1 cellular context compared by ENCODE assay signal in the genomic region with DNA sequence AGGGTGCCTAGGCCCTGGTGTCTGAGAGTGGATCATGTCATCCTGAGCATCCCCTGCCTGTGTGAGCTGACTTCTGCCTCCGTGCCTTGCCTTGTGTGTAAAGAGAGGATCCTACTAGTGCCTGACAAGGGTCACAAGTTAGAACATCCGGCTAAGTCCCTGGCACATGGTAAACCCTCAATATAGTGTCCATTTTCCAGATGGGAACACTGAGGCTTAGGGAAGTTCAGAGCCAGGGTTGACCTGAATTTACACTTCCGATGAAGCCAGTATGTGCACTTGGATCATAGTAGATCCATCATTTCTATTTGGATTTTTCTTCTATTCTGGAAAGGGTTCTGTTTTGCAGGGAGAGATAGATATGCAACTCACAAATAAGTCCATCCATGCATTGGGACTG.
TF ChIP-seq lines count a peak whose summit lies in the region.

No MANE protein-coding gene starts in this region.

TF ChIP-seq in H1, 55 proteins besides CTCF, POLR2A, EP300 and RAD21:
- TF ChIP-seq FOSL1 (IDR thresholded peaks at IDR 0.05; ENCODE audit: insufficient read depth, low read depth, low read length) (no peak), RFX5 (IDR thresholded peaks at IDR 0.05; ENCODE audit: borderline replicate concordance, low read depth, low read length) (no peak), YY1 (IDR thresholded peaks at IDR 0.05; ENCODE audit: low read depth, low read length) (no peak)
- TF ChIP-seq, protein P1, sequence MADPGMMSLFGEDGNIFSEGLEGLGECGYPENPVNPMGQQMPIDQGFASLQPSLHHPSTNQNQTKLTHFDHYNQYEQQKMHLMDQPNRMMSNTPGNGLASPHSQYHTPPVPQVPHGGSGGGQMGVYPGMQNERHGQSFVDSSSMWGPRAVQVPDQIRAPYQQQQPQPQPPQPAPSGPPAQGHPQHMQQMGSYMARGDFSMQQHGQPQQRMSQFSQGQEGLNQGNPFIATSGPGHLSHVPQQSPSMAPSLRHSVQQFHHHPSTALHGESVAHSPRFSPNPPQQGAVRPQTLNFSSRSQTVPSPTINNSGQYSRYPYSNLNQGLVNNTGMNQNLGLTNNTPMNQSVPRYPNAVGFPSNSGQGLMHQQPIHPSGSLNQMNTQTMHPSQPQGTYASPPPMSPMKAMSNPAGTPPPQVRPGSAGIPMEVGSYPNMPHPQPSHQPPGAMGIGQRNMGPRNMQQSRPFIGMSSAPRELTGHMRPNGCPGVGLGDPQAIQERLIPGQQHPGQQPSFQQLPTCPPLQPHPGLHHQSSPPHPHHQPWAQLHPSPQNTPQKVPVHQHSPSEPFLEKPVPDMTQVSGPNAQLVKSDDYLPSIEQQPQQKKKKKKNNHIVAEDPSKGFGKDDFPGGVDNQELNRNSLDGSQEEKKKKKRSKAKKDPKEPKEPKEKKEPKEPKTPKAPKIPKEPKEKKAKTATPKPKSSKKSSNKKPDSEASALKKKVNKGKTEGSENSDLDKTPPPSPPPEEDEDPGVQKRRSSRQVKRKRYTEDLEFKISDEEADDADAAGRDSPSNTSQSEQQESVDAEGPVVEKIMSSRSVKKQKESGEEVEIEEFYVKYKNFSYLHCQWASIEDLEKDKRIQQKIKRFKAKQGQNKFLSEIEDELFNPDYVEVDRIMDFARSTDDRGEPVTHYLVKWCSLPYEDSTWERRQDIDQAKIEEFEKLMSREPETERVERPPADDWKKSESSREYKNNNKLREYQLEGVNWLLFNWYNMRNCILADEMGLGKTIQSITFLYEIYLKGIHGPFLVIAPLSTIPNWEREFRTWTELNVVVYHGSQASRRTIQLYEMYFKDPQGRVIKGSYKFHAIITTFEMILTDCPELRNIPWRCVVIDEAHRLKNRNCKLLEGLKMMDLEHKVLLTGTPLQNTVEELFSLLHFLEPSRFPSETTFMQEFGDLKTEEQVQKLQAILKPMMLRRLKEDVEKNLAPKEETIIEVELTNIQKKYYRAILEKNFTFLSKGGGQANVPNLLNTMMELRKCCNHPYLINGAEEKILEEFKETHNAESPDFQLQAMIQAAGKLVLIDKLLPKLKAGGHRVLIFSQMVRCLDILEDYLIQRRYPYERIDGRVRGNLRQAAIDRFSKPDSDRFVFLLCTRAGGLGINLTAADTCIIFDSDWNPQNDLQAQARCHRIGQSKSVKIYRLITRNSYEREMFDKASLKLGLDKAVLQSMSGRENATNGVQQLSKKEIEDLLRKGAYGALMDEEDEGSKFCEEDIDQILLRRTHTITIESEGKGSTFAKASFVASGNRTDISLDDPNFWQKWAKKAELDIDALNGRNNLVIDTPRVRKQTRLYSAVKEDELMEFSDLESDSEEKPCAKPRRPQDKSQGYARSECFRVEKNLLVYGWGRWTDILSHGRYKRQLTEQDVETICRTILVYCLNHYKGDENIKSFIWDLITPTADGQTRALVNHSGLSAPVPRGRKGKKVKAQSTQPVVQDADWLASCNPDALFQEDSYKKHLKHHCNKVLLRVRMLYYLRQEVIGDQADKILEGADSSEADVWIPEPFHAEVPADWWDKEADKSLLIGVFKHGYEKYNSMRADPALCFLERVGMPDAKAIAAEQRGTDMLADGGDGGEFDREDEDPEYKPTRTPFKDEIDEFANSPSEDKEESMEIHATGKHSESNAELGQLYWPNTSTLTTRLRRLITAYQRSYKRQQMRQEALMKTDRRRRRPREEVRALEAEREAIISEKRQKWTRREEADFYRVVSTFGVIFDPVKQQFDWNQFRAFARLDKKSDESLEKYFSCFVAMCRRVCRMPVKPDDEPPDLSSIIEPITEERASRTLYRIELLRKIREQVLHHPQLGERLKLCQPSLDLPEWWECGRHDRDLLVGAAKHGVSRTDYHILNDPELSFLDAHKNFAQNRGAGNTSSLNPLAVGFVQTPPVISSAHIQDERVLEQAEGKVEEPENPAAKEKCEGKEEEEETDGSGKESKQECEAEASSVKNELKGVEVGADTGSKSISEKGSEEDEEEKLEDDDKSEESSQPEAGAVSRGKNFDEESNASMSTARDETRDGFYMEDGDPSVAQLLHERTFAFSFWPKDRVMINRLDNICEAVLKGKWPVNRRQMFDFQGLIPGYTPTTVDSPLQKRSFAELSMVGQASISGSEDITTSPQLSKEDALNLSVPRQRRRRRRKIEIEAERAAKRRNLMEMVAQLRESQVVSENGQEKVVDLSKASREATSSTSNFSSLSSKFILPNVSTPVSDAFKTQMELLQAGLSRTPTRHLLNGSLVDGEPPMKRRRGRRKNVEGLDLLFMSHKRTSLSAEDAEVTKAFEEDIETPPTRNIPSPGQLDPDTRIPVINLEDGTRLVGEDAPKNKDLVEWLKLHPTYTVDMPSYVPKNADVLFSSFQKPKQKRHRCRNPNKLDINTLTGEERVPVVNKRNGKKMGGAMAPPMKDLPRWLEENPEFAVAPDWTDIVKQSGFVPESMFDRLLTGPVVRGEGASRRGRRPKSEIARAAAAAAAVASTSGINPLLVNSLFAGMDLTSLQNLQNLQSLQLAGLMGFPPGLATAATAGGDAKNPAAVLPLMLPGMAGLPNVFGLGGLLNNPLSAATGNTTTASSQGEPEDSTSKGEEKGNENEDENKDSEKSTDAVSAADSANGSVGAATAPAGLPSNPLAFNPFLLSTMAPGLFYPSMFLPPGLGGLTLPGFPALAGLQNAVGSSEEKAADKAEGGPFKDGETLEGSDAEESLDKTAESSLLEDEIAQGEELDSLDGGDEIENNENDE (IDR thresholded peaks at IDR 0.05; ENCODE audit: insufficient replicate concordance, low read length): no peak
TF ChIP-seq in H1: peak in this region for 0.
